1 cellular context compared by ENCODE assay signal in the genomic region with DNA sequence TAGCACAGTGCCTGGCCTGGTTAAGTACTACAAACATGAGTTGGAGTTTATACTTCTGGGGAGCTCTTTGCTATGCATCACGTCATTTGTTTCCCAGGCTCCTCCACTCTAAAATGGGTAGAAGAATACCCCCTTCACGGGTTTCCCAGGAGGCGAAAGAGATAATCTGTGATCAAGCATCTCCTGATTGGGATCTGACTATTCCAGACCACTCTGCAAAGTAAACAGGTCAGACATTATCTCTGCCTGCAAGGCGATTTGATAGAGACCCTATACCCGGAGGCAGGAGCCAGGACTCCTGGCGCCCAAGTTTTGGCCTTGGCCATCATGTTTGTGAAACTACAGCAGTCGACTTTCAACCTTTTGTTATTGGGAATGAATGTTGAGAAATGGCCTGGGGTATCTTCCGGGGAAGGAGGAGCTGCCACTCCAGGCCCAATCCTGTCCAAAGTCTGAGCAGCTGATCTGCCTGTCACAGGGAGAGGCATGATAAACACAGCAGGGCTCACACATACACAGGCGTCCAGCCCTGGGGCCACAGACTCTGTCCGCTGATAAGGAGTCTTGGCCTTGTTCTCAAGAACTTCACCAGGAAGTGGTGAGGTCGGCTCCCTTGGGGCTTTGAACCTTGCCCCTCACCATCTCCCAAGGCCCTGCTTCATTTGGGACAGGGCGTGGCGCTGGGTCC.
TF ChIP-seq lines count a peak whose summit lies in the region.

No MANE protein-coding gene starts in this region.

TF ChIP-seq in K562, 482 proteins besides CTCF, POLR2A, EP300 and RAD21 (continued from another document):
- TF ChIP-seq SIN3A (IDR thresholded peaks at IDR 0.05; ENCODE audit: borderline replicate concordance in 2 of 2, control insufficient read depth in 1 of 2, low read depth in 2 of 2, low read length in 2 of 2) = peak in 1 of 2 experiments; percentile 66; a peak in 1 of 4 replicates
- TF ChIP-seq GABPA (tag; conservative IDR thresholded peaks at IDR 0.05; ENCODE audit: low read depth) = peak; percentile 57; the same call in 1 of the 2 replicates
- TF ChIP-seq, protein P1, sequence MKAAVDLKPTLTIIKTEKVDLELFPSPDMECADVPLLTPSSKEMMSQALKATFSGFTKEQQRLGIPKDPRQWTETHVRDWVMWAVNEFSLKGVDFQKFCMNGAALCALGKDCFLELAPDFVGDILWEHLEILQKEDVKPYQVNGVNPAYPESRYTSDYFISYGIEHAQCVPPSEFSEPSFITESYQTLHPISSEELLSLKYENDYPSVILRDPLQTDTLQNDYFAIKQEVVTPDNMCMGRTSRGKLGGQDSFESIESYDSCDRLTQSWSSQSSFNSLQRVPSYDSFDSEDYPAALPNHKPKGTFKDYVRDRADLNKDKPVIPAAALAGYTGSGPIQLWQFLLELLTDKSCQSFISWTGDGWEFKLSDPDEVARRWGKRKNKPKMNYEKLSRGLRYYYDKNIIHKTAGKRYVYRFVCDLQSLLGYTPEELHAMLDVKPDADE (conservative IDR thresholded peaks at IDR 0.05; ENCODE audit: control insufficient read depth, low read depth, low read length) = peak; percentile 89; the same call in 1 of the 2 replicates
- no peak for TF ChIP-seq THRAP3 (IDR thresholded peaks at IDR 0.05; ENCODE audit: borderline replicate concordance)
- TF ChIP-seq ETV1 (tag; conservative IDR thresholded peaks at IDR 0.05; ENCODE audit: low read depth) = peak; percentile 55
- TF ChIP-seq CBX3 (IDR thresholded peaks at IDR 0.05; ENCODE audit: borderline replicate concordance in 1 of 2, low read length in 2 of 2) = peak in 1 of 2 experiments; percentile 77; a peak in 1 of 3 replicates
- TF ChIP-seq, protein P2, sequence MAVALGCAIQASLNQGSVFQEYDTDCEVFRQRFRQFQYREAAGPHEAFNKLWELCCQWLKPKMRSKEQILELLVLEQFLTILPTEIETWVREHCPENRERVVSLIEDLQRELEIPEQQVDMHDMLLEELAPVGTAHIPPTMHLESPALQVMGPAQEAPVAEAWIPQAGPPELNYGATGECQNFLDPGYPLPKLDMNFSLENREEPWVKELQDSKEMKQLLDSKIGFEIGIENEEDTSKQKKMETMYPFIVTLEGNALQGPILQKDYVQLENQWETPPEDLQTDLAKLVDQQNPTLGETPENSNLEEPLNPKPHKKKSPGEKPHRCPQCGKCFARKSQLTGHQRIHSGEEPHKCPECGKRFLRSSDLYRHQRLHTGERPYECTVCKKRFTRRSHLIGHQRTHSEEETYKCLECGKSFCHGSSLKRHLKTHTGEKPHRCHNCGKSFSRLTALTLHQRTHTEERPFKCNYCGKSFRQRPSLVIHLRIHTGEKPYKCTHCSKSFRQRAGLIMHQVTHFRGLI (CRISPR knock-in tag; IDR thresholded peaks at IDR 0.05) = 0 out of 2 replicates have a peak, but pooled peaks have one; percentile 54
- peak; percentile 84 for TF ChIP-seq MTA2 (IDR thresholded peaks at IDR 0.05; ENCODE audit: low read depth)
- peak; percentile 93 for TF ChIP-seq ARID1B (IDR thresholded peaks at IDR 0.05)
